In genomic region chr1:218779341-218779831, GRCh38 we compare ENCODE assay signal across 21 cellular contexts.
DNase-seq lines count a peak whose midpoint lies in the region; ATAC-seq, FAIRE-seq and TF ChIP-seq lines count a peak whose summit lies in the region.
"Had no signal": no experiment of that assay in that cellular context is flagged by ENCODE, and none has a peak within 500 bp of the region (broad histone marks: within the 10 kb centered on the region; RNA-seq: fewer than 3 reads in every experiment).

No MANE protein-coding gene starts in this region.

- no peak overlapping the region for H3K4me3 ChIP-seq in cardiac muscle cell
- H3K4me3 ChIP-seq in left ventricle myocardium inferior, result no peak overlapping the region
- no peak overlapping the region for H3K4me3 ChIP-seq in astrocyte (ENCODE audit: insufficient read depth, low read depth, low read length)
- H3K4me3 ChIP-seq: BLaER1, left lung, thoracic aorta had no signal

- no peak overlapping the region for H3K4me3 Mint-ChIP-seq in astrocyte (ENCODE audit: unreplicated experiment)
- H3K4me3 Mint-ChIP-seq: IgD-negative memory B cell; stimulated activated effector memory CD8-positive, alpha-beta T cell treated with anti-CD3 and anti-CD28 coated beads, Interleukin-12 subunit alpha, Interleukin-12 subunit beta, amount 100 ng/mL, for 72 hours had no signal

- H3K9me3 ChIP-seq in cardiac muscle cell (ENCODE audit: low read depth) (no peaks in the 10 kb centered on the region), left ventricle myocardium inferior (replicated peaks) (no peaks in the 10 kb centered on the region), astrocyte (ENCODE audit: insufficient read depth, low read depth, low read length) (no peaks in the 10 kb centered on the region)
- H3K9me3 ChIP-seq: BLaER1, left lung, thoracic aorta had no signal

- H3K27me3 Mint-ChIP-seq in astrocyte (ENCODE audit: low read depth, unreplicated experiment), result no peaks in the 10 kb centered on the region

- H4K20me1 ChIP-seq in astrocyte (ENCODE audit: insufficient read depth, low read length), result no peaks in the 10 kb centered on the region
- H4K20me1 ChIP-seq: BLaER1 had no signal

- H3K36me3 ChIP-seq in cardiac muscle cell (no peaks in the 10 kb centered on the region), left ventricle myocardium inferior (no peaks in the 10 kb centered on the region), astrocyte (ENCODE audit: insufficient read depth, low read length) (no peaks in the 10 kb centered on the region)
- H3K36me3 ChIP-seq: BLaER1, left lung, thoracic aorta had no signal

- H3K4me2 ChIP-seq in astrocyte (ENCODE audit: low read length), result no peak overlapping the region
- H3K4me2 ChIP-seq: BLaER1 had no signal

- H3K27ac Mint-ChIP-seq in astrocyte (ENCODE audit: unreplicated experiment), result no peak overlapping the region
- H3K27ac Mint-ChIP-seq in activated naive CD4-positive, alpha-beta T cell treated with anti-CD3 and anti-CD28 coated beads, Interleukin-2, amount 50 U/mL, for 72 hours, result no peak overlapping the region
- H3K27ac Mint-ChIP-seq: IgD-negative memory B cell; stimulated activated effector memory CD8-positive, alpha-beta T cell treated with anti-CD3 and anti-CD28 coated beads, Interleukin-12 subunit alpha, Interleukin-12 subunit beta, amount 100 ng/mL, for 72 hours had no signal

- peaks cover 7% of the 10 kb centered on the region for H3K4me1 Mint-ChIP-seq in astrocyte (ENCODE audit: low read depth, unreplicated experiment)
- H3K4me1 Mint-ChIP-seq: IgD-negative memory B cell; stimulated activated effector memory CD8-positive, alpha-beta T cell treated with anti-CD3 and anti-CD28 coated beads, Interleukin-12 subunit alpha, Interleukin-12 subunit beta, amount 100 ng/mL, for 72 hours had no signal

- H3K27ac ChIP-seq in cardiac muscle cell (peak overlapping the region; percentile 62), left ventricle myocardium inferior (replicated peaks) (no peak overlapping the region), astrocyte (ENCODE audit: low read depth, low read length) (no peak overlapping the region)
- H3K27ac ChIP-seq: BLaER1, left lung, thoracic aorta had no signal

- intact Hi-C loops in left ventricle myocardium inferior (cut with micrococcal nuclease), result no loop called here

- H3K79me2 ChIP-seq in astrocyte (ENCODE audit: insufficient read depth, low read length), result no peaks in the 10 kb centered on the region

- no peak overlapping the region for H2AFZ ChIP-seq in astrocyte (ENCODE audit: low read depth, low read length)

- no peak for FAIRE-seq in astrocyte (lab: Jason Lieb, UNC)

- ATAC-seq in activated naive CD4-positive, alpha-beta T cell treated with anti-CD3 and anti-CD28 coated beads, Interleukin-2, amount 50 U/mL, for 72 hours, result no peak
- ATAC-seq: left lung; stimulated activated effector memory CD8-positive, alpha-beta T cell treated with anti-CD3 and anti-CD28 coated beads, Interleukin-12 subunit alpha, Interleukin-12 subunit beta, amount 100 ng/mL, for 72 hours had no signal

- no peak for TF ChIP-seq CTCF in cardiac muscle cell (IDR thresholded peaks at IDR 0.05; ENCODE audit: low read depth, low read length)
- TF ChIP-seq CTCF in left ventricle myocardium inferior (IDR thresholded peaks at IDR 0.05; ENCODE audit: borderline replicate concordance), result no peak
- no peak for TF ChIP-seq CTCF in astrocyte (IDR thresholded peaks at IDR 0.05; ENCODE audit: insufficient read depth, low read depth, low read length)

- H3K36me3 Mint-ChIP-seq in astrocyte (ENCODE audit: low read depth, unreplicated experiment), result no peaks in the 10 kb centered on the region
- no peaks in the 10 kb centered on the region for H3K36me3 Mint-ChIP-seq in activated naive CD4-positive, alpha-beta T cell treated with anti-CD3 and anti-CD28 coated beads, Interleukin-2, amount 50 U/mL, for 72 hours
- H3K36me3 Mint-ChIP-seq: IgD-negative memory B cell; stimulated activated effector memory CD8-positive, alpha-beta T cell treated with anti-CD3 and anti-CD28 coated beads, Interleukin-12 subunit alpha, Interleukin-12 subunit beta, amount 100 ng/mL, for 72 hours had no signal

- H3K27me3 ChIP-seq in cardiac muscle cell (no peaks in the 10 kb centered on the region), left ventricle myocardium inferior (ENCODE audit: low read depth) (no peaks in the 10 kb centered on the region), astrocyte (ENCODE audit: insufficient read depth, low read length) (no peaks in the 10 kb centered on the region)
- H3K27me3 ChIP-seq: BLaER1, left lung had no signal

- peaks cover 2% of the 10 kb centered on the region for H3K9me3 Mint-ChIP-seq in astrocyte (ENCODE audit: unreplicated experiment)
- peaks cover 0 to 6% of the 10 kb centered on the region in 2 donors for H3K9me3 Mint-ChIP-seq in activated naive CD4-positive, alpha-beta T cell treated with anti-CD3 and anti-CD28 coated beads, Interleukin-2, amount 50 U/mL, for 72 hours

- DNase-seq in cardiac muscle cell (ENCODE audit: low read depth in 1 of 2, low spot score in 1 of 2) (peak in 1 of 2 donors; percentile 60), left ventricle myocardium inferior (no peak), astrocyte (ENCODE audit: low read depth) (peak; percentile 54), iris pigment epithelial cell (ENCODE audit: low read depth) (peak; percentile 32), iPS-NIHi7 (ENCODE audit: extremely low spot score) (no peak), Ammon's horn (ENCODE audit: low spot score) (no peak), inferior parietal cortex (ENCODE audit: extremely low spot score) (no peak)
- DNase-seq in activated naive CD4-positive, alpha-beta T cell treated with anti-CD3 and anti-CD28 coated beads, Interleukin-2, amount 50 U/mL, for 72 hours (ENCODE audit: low spot score in 2 of 2), result no peak
- DNase-seq: 8988T; DMS 273 treated with DMSO at 0.1 percent for 48 hours; effector CD8-positive, alpha-beta T cell; hippocampal formation; left lung; NCI-H2029 treated with DMSO at 0.1 percent for 48 hours; NCI-H446 treated with DMSO at 0.1 percent for 48 hours; occipital lobe; T-helper 9 cell had no signal

- H3K4me1 ChIP-seq in cardiac muscle cell (ENCODE audit: low read depth) (peaks cover 57% of the 10 kb centered on the region), left ventricle myocardium inferior (peaks cover 4% of the 10 kb centered on the region), astrocyte (ENCODE audit: insufficient read depth, low read length) (peaks cover 4% of the 10 kb centered on the region)
- H3K4me1 ChIP-seq: BLaER1, left lung had no signal

- no peak overlapping the region for H3K9ac ChIP-seq in astrocyte (ENCODE audit: low read length)
- H3K9ac ChIP-seq: BLaER1 had no signal

Comparison
In these comparisons a context has a peak if more than half of its experiments do, and no peak if none do; other contexts are left out.
1. DNase-seq: peak in astrocyte (single experiment) and iris pigment epithelial cell (single experiment); none in left ventricle myocardium inferior (single experiment), iPS-NIHi7 (single experiment), activated naive CD4-positive, alpha-beta T cell treated with anti-CD3 and anti-CD28 coated beads, Interleukin-2, amount 50 U/mL, for 72 hours (0 of 2), Ammon's horn (single experiment) and inferior parietal cortex (single experiment).